20 cellular contexts compared by ENCODE assay signal in genomic region chr18:77001041-77001440, GRCh38.
A peak's percentile ranks its signal among the peaks of the same experiment; 100 is the strongest.
DNase-seq lines count a peak whose midpoint lies in the region; ATAC-seq and TF ChIP-seq lines count a peak whose summit lies in the region.
"Had no signal": no experiment of that assay in that cellular context is flagged by ENCODE, and none has a peak within 500 bp of the region (broad histone marks: within the 10 kb centered on the region; RNA-seq: fewer than 3 reads in every experiment).

No MANE protein-coding gene starts in this region.

- ATAC-seq in left ventricle myocardium superior = peak; percentile 25
- ATAC-seq in Right ventricle myocardium superior (ENCODE audit: poor library complexity) = no peak
- ATAC-seq: activated CD4-positive, CD25-positive, alpha-beta regulatory T cell treated with anti-CD3 and anti-CD28 coated beads, Interleukin-2, amount 50 U/mL, for 24 hours; stimulated activated effector memory CD8-positive, alpha-beta T cell treated with anti-CD3 and anti-CD28 coated beads, Interleukin-12 subunit alpha, Interleukin-12 subunit beta, amount 100 ng/mL, for 72 hours had no signal

- H2AFZ ChIP-seq in neural progenitor cell (replicated peaks) = peak overlapping the region; percentile 93
- H2AFZ ChIP-seq: GM23338 had no signal

- no peaks in the 10 kb centered on the region for H4K20me1 ChIP-seq in neural progenitor cell (ENCODE audit: low read depth)

- TF ChIP-seq CTCF in endodermal cell (conservative IDR thresholded peaks at IDR 0.05) (no peak), neural progenitor cell (IDR thresholded peaks at IDR 0.05) (no peak), glutamatergic neuron (IDR thresholded peaks at IDR 0.05; ENCODE audit: partially characterized antibody, unreplicated experiment) (no peak)

- H3K27me3 Mint-ChIP-seq in endodermal cell (ENCODE audit: insufficient read depth) (no peaks in the 10 kb centered on the region), neural progenitor cell (ENCODE audit: insufficient read depth, low read depth) (no peaks in the 10 kb centered on the region), glutamatergic neuron (ENCODE audit: unreplicated experiment) (peaks cover 5% of the 10 kb centered on the region)
- H3K27me3 Mint-ChIP-seq: activated CD4-positive, alpha-beta memory T cell treated with anti-CD3 and anti-CD28 coated beads, Interleukin-2, amount 10 ng/mL, durations not matched to agents 7 days and 5 days; activated naive CD8-positive, alpha-beta T cell treated with anti-CD3 and anti-CD28 coated beads for 36 hours had no signal

- no peak overlapping the region for H3K4me3 ChIP-seq in endodermal cell (ENCODE audit: low read length)
- no peak overlapping the region for H3K4me3 ChIP-seq in neural progenitor cell
- H3K4me3 ChIP-seq: GM23338, skin epidermis, testis had no signal

- no peak for DNase-seq in left ventricle myocardium superior
- DNase-seq in Right ventricle myocardium superior = no peak
- DNase-seq in endodermal cell = peak; percentile 40
- DNase-seq in neural progenitor cell (ENCODE audit: low spot score) = no peak
- DNase-seq in anterior cingulate cortex (lab: John Stamatoyannopoulos, UW) = no peak
- no peak for DNase-seq in DMS79 treated with DMSO at 0.1 percent for 48 hours (lab: John Stamatoyannopoulos, UW)
- no peak for DNase-seq in glutamatergic neuron
- DNase-seq in dedifferentiated amniotic fluid mesenchymal stem cell (ENCODE audit: extremely low spot score) = no peak
- DNase-seq: GF-D8, NCI-H226, SIG-M5 had no signal

- no peak overlapping the region for H3K27ac Mint-ChIP-seq in endodermal cell
- no peak overlapping the region for H3K27ac Mint-ChIP-seq in neural progenitor cell
- no peak overlapping the region for H3K27ac Mint-ChIP-seq in glutamatergic neuron (ENCODE audit: unreplicated experiment)
- H3K27ac Mint-ChIP-seq: activated CD4-positive, alpha-beta memory T cell treated with anti-CD3 and anti-CD28 coated beads, Interleukin-2, amount 10 ng/mL, durations not matched to agents 7 days and 5 days; activated naive CD8-positive, alpha-beta T cell treated with anti-CD3 and anti-CD28 coated beads for 36 hours; GM23338; stimulated activated effector memory CD8-positive, alpha-beta T cell treated with anti-CD3 and anti-CD28 coated beads, Interleukin-12 subunit alpha, Interleukin-12 subunit beta, amount 100 ng/mL, for 72 hours had no signal

- WGBS in endodermal cell (ENCODE audit: insufficient coverage in 1 of 2, insufficient read length in 1 of 2), 2 experiments = 91 to 95% methylated on average over 10 to 19 of the region's 19 CpGs

- H3K27me3 ChIP-seq in endodermal cell (ENCODE audit: control insufficient read depth, insufficient read depth, low read length, poor library complexity, severe bottlenecking) (no peaks in the 10 kb centered on the region), neural progenitor cell (no peaks in the 10 kb centered on the region)
- H3K27me3 ChIP-seq: esophagus muscularis mucosa, testis had no signal

- no peaks in the 10 kb centered on the region for H3K36me3 ChIP-seq in endodermal cell (ENCODE audit: control insufficient read depth, insufficient read depth, low read length)
- H3K36me3 ChIP-seq in neural progenitor cell = no peaks in the 10 kb centered on the region
- H3K36me3 ChIP-seq: esophagus muscularis mucosa had no signal

- no peaks in the 10 kb centered on the region for H3K9me3 ChIP-seq in endodermal cell (ENCODE audit: control insufficient read depth, low read length)
- H3K9me3 ChIP-seq in neural progenitor cell (ENCODE audit: low read depth) = no peaks in the 10 kb centered on the region
- H3K9me3 ChIP-seq: esophagus muscularis mucosa, testis had no signal

- H3K9ac ChIP-seq in endodermal cell (ENCODE audit: extremely low read depth, low read length, poor library complexity, severe bottlenecking) (no peak overlapping the region), neural progenitor cell (no peak overlapping the region)

- H3K4me1 ChIP-seq in endodermal cell (ENCODE audit: control insufficient read depth, insufficient read depth, low read length) = no peaks in the 10 kb centered on the region
- H3K4me1 ChIP-seq in neural progenitor cell = peaks cover 13% of the 10 kb centered on the region
- H3K4me1 ChIP-seq: testis had no signal

- no peaks in the 10 kb centered on the region for H3K9me3 Mint-ChIP-seq in endodermal cell
- H3K9me3 Mint-ChIP-seq in neural progenitor cell = peaks cover 2% of the 10 kb centered on the region
- peaks cover 9% of the 10 kb centered on the region for H3K9me3 Mint-ChIP-seq in glutamatergic neuron (ENCODE audit: unreplicated experiment)
- H3K9me3 Mint-ChIP-seq: activated CD4-positive, alpha-beta memory T cell treated with anti-CD3 and anti-CD28 coated beads, Interleukin-2, amount 10 ng/mL, durations not matched to agents 7 days and 5 days; activated naive CD8-positive, alpha-beta T cell treated with anti-CD3 and anti-CD28 coated beads for 36 hours; GM23338; IgD-negative memory B cell; stimulated activated effector memory CD8-positive, alpha-beta T cell treated with anti-CD3 and anti-CD28 coated beads, Interleukin-12 subunit alpha, Interleukin-12 subunit beta, amount 100 ng/mL, for 72 hours had no signal

- H3K4me1 Mint-ChIP-seq in endodermal cell (no peaks in the 10 kb centered on the region), neural progenitor cell (peaks cover 23% of the 10 kb centered on the region), glutamatergic neuron (ENCODE audit: low read depth, unreplicated experiment) (peaks cover 53% of the 10 kb centered on the region)

- H3K27ac ChIP-seq in endodermal cell (ENCODE audit: low read depth, low read length) (no peak overlapping the region), neural progenitor cell (no peak overlapping the region)
- H3K27ac ChIP-seq: esophagus muscularis mucosa had no signal

- peaks cover 3% of the 10 kb centered on the region for H3F3A ChIP-seq in neural progenitor cell (ENCODE audit: low read depth)

- H3K79me2 ChIP-seq in neural progenitor cell (ENCODE audit: low read depth) = no peaks in the 10 kb centered on the region

- intact Hi-C loops in left ventricle myocardium superior (cut with micrococcal nuclease) = loop anchor here (5.0 kb wide), 1 partner anchor 51 kb away; no protein-coding TSS in a partner anchor
- intact Hi-C loops in Right ventricle myocardium superior (cut with DNase I) = loop anchor here (5.0 kb wide), 3 partner anchors 56 to 211 kb away; partner anchors contain the start of gene MBP

- no peak overlapping the region for H3K4me2 ChIP-seq in neural progenitor cell
- H3K4me2 ChIP-seq: GM23338 had no signal

- H3K36me3 Mint-ChIP-seq in endodermal cell (ENCODE audit: low read depth) = no peaks in the 10 kb centered on the region
- no peaks in the 10 kb centered on the region for H3K36me3 Mint-ChIP-seq in neural progenitor cell
- peaks cover 6% of the 10 kb centered on the region for H3K36me3 Mint-ChIP-seq in glutamatergic neuron (ENCODE audit: unreplicated experiment)
- H3K36me3 Mint-ChIP-seq: activated naive CD8-positive, alpha-beta T cell treated with anti-CD3 and anti-CD28 coated beads for 36 hours had no signal

- H3K4me3 Mint-ChIP-seq in endodermal cell (no peak overlapping the region), neural progenitor cell (no peak overlapping the region), glutamatergic neuron (ENCODE audit: unreplicated experiment) (no peak overlapping the region)
- H3K4me3 Mint-ChIP-seq: activated CD4-positive, alpha-beta memory T cell treated with anti-CD3 and anti-CD28 coated beads, Interleukin-2, amount 10 ng/mL, durations not matched to agents 7 days and 5 days; activated naive CD8-positive, alpha-beta T cell treated with anti-CD3 and anti-CD28 coated beads for 36 hours; GM23338; stimulated activated effector memory CD8-positive, alpha-beta T cell treated with anti-CD3 and anti-CD28 coated beads, Interleukin-12 subunit alpha, Interleukin-12 subunit beta, amount 100 ng/mL, for 72 hours had no signal
